ENCODE assay signal across 27 cellular contexts in genomic region chr11:57150454-57150917, GRCh38. TPM values are rescaled to one million over a fixed set of nuclear protein-coding genes. Genes with fewer than 3 reads are reported as not detected.
A peak's percentile ranks its signal among the peaks of the same experiment; 100 is the strongest.
DNase-seq lines count a peak whose midpoint lies in the region; ATAC-seq, FAIRE-seq and TF ChIP-seq lines count a peak whose summit lies in the region.
"Had no signal": no experiment of that assay in that cellular context is flagged by ENCODE, and none has a peak within 500 bp of the region (broad histone marks: within the 10 kb centered on the region; RNA-seq: fewer than 3 reads in every experiment).

No MANE protein-coding gene starts in this region.

- H2AFZ ChIP-seq in astrocyte (ENCODE audit: low read depth, low read length) = no peak overlapping the region

- H3K27me3 ChIP-seq in astrocyte (ENCODE audit: insufficient read depth, low read length) = peaks cover 4% of the 10 kb centered on the region
- H3K27me3 ChIP-seq: sigmoid colon had no signal

- H3K4me3 ChIP-seq in AG10803 (ENCODE audit: low read length) (no peak overlapping the region), astrocyte (ENCODE audit: insufficient read depth, low read depth, low read length) (no peak overlapping the region)
- H3K4me3 ChIP-seq: sigmoid colon, suprapubic skin had no signal

- TF ChIP-seq CTCF in AG10803 (conservative IDR thresholded peaks at IDR 0.05; ENCODE audit: low read length) (no peak), astrocyte (IDR thresholded peaks at IDR 0.05; ENCODE audit: insufficient read depth, low read depth, low read length) (no peak)

- DNase-seq in AG10803 (ENCODE audit: low read depth) (peak; percentile 6), M059J (ENCODE audit: low read depth) (peak; percentile 3), astrocyte (ENCODE audit: low read depth) (peak; percentile 14), left kidney (ENCODE audit: low read depth, low spot score) (peak; percentile 25), NOMO-1 treated with DMSO at 0.1 percent for 48 hours (lab: John Stamatoyannopoulos, UW; ENCODE audit: unreplicated experiment) (no peak), HPDE6-E6E7 (ENCODE audit: extremely low spot score) (no peak), NCI-H1930 (lab: John Stamatoyannopoulos, UW) (no peak)
- DNase-seq: ACHN; activated CD4-positive, alpha-beta T cell treated with anti-CD3 and anti-CD28 coated beads for 48 hours; activated CD8-positive, alpha-beta memory T cell treated with anti-CD3 and anti-CD28 coated beads, Interleukin-2, amount 10 ng/mL, durations not matched to agents 7 days and 5 days; dermis blood vessel endothelial cell; Kasumi-1; natural killer cell; NCI-H1417 treated with DMSO at 0.1 percent for 48 hours; NCI-H524 treated with DMSO at 0.1 percent for 48 hours; posterior cingulate gyrus; sigmoid colon had no signal

- H3K27me3 Mint-ChIP-seq in astrocyte (ENCODE audit: low read depth, unreplicated experiment) = peaks cover 10% of the 10 kb centered on the region

- H4K20me1 ChIP-seq in astrocyte (ENCODE audit: insufficient read depth, low read length) = no peaks in the 10 kb centered on the region

- H3K4me1 Mint-ChIP-seq in astrocyte (ENCODE audit: low read depth, unreplicated experiment) = peaks cover 16% of the 10 kb centered on the region
- H3K4me1 Mint-ChIP-seq: activated CD8-positive, alpha-beta memory T cell treated with anti-CD3 and anti-CD28 coated beads, Interleukin-2, amount 10 ng/mL, durations not matched to agents 7 days and 5 days; CD14-positive monocyte; memory B cell; natural killer cell had no signal

- H3K27ac ChIP-seq in astrocyte (ENCODE audit: low read depth, low read length) = no peak overlapping the region
- H3K27ac ChIP-seq: sigmoid colon, suprapubic skin had no signal

- no peaks in the 10 kb centered on the region for H3K79me2 ChIP-seq in astrocyte (ENCODE audit: insufficient read depth, low read length)

- no peak overlapping the region for H3K4me2 ChIP-seq in astrocyte (ENCODE audit: low read length)

- no peak overlapping the region for H3K27ac Mint-ChIP-seq in astrocyte (ENCODE audit: unreplicated experiment)
- H3K27ac Mint-ChIP-seq: activated CD8-positive, alpha-beta memory T cell treated with anti-CD3 and anti-CD28 coated beads, Interleukin-2, amount 10 ng/mL, durations not matched to agents 7 days and 5 days; CD14-positive monocyte; memory B cell; natural killer cell had no signal

- ATAC-seq in GM19395 (IDR thresholded peaks at IDR 0.05; ENCODE audit: unreplicated experiment) = no peak
- ATAC-seq: activated CD8-positive, alpha-beta memory T cell treated with anti-CD3 and anti-CD28 coated beads, Interleukin-2, amount 10 ng/mL, durations not matched to agents 7 days and 5 days; natural killer cell had no signal

- H3K4me1 ChIP-seq in astrocyte (ENCODE audit: insufficient read depth, low read length) = no peaks in the 10 kb centered on the region
- H3K4me1 ChIP-seq: suprapubic skin had no signal

- H3K9ac ChIP-seq in astrocyte (ENCODE audit: low read length) = no peak overlapping the region

- H3K9me3 Mint-ChIP-seq in astrocyte (ENCODE audit: unreplicated experiment) = no peaks in the 10 kb centered on the region
- H3K9me3 Mint-ChIP-seq: natural killer cell had no signal

- no peak for FAIRE-seq in astrocyte (lab: Jason Lieb, UNC)
- FAIRE-seq: bronchial epithelial cell, frontal cortex, G401.6, urothelium cell line had no signal

- no peaks in the 10 kb centered on the region for H3K36me3 Mint-ChIP-seq in astrocyte (ENCODE audit: low read depth, unreplicated experiment)
- H3K36me3 Mint-ChIP-seq: activated CD8-positive, alpha-beta memory T cell treated with anti-CD3 and anti-CD28 coated beads, Interleukin-2, amount 10 ng/mL, durations not matched to agents 7 days and 5 days; CD14-positive monocyte; memory B cell; natural killer cell had no signal

- no peaks in the 10 kb centered on the region for H3K36me3 ChIP-seq in astrocyte (ENCODE audit: insufficient read depth, low read length)
- H3K36me3 ChIP-seq: sigmoid colon, suprapubic skin had no signal

- no peaks in the 10 kb centered on the region for H3K9me3 ChIP-seq in astrocyte (ENCODE audit: insufficient read depth, low read depth, low read length)
- H3K9me3 ChIP-seq: sigmoid colon, suprapubic skin had no signal

- no peak overlapping the region for H3K4me3 Mint-ChIP-seq in astrocyte (ENCODE audit: unreplicated experiment)
- H3K4me3 Mint-ChIP-seq: activated CD8-positive, alpha-beta memory T cell treated with anti-CD3 and anti-CD28 coated beads, Interleukin-2, amount 10 ng/mL, durations not matched to agents 7 days and 5 days; CD14-positive monocyte; memory B cell; natural killer cell had no signal

RNA-seq across cellular contexts. Expression of gene LRRC55, which starts 31.3 kb away (rescaled TPM):
- total RNA-seq in M059J (2014; rRNA removed; shearing (Covaris generic)) = not detected in 2 replicates
- total RNA-seq in astrocyte = not detected in 2 replicates
- total RNA-seq: activated CD8-positive, alpha-beta memory T cell treated with anti-CD3 and anti-CD28 coated beads, Interleukin-2, amount 10 ng/mL, durations not matched to agents 7 days and 5 days; bronchial epithelial cell; H4; HT-29; natural killer cell had no signal

Comparison
In these comparisons a context has a peak if more than half of its experiments do, and no peak if none do; other contexts are left out.
1. DNase-seq: peak in AG10803 (single experiment), M059J (single experiment), astrocyte (single experiment) and left kidney (single experiment); none in NOMO-1 treated with DMSO at 0.1 percent for 48 hours (single experiment), HPDE6-E6E7 (single experiment) and NCI-H1930 (0 of 2).